ENCODE assay signal across 17 cellular contexts in genomic region chr14:96827310-96827709, GRCh38.
"Had no signal": no experiment of that assay in that cellular context is flagged by ENCODE, and none has a peak within 500 bp of the region (broad histone marks: within the 10 kb centered on the region; RNA-seq: fewer than 3 reads in every experiment).

No MANE protein-coding gene starts in this region.

- H3K27ac Mint-ChIP-seq: activated CD4-positive, alpha-beta T cell treated with anti-CD3 and anti-CD28 coated beads, Interleukin-2, amount 10 ng/mL, durations not matched to agents 24 days and 14 days; activated T-helper 1 cell treated with anti-CD3 and anti-CD28 coated beads, Interleukin-12 subunit alpha, Interleukin-12 subunit beta, Interleukin-2, Interleukin-4 antibody, amounts not matched to agents 30 ng/mL and 10 ng/mL and 1 ng/mL, durations not matched to agents 14 hours and 24 hours and 36 hours; stimulated activated effector memory CD8-positive, alpha-beta T cell treated with anti-CD3 and anti-CD28 coated beads, Interleukin-12 subunit alpha, Interleukin-12 subunit beta, amount 100 ng/mL, for 72 hours had no signal

- FAIRE-seq: endometrium, islet of Langerhans had no signal

- H3K4me3 Mint-ChIP-seq: activated CD4-positive, alpha-beta T cell treated with anti-CD3 and anti-CD28 coated beads, Interleukin-2, amount 10 ng/mL, durations not matched to agents 24 days and 14 days; activated T-helper 1 cell treated with anti-CD3 and anti-CD28 coated beads, Interleukin-12 subunit alpha, Interleukin-12 subunit beta, Interleukin-2, Interleukin-4 antibody, amounts not matched to agents 30 ng/mL and 10 ng/mL and 1 ng/mL, durations not matched to agents 14 hours and 24 hours and 36 hours; stimulated activated effector memory CD8-positive, alpha-beta T cell treated with anti-CD3 and anti-CD28 coated beads, Interleukin-12 subunit alpha, Interleukin-12 subunit beta, amount 100 ng/mL, for 72 hours had no signal

- H3K36me3 Mint-ChIP-seq: stimulated activated effector memory CD8-positive, alpha-beta T cell treated with anti-CD3 and anti-CD28 coated beads, Interleukin-12 subunit alpha, Interleukin-12 subunit beta, amount 100 ng/mL, for 72 hours had no signal

- H3K27me3 ChIP-seq: body of pancreas, esophagus squamous epithelium, foreskin keratinocyte, right atrium auricular region, tibial artery, uterus had no signal

- H3K4me1 ChIP-seq: body of pancreas, left ventricle myocardium inferior, parathyroid adenoma, right atrium auricular region, tibial artery, uterus had no signal

- H3K4me3 ChIP-seq: body of pancreas, esophagus squamous epithelium, left ventricle myocardium inferior, right atrium auricular region, skin epidermis, tibial artery, uterus had no signal

- H3K27ac ChIP-seq: body of pancreas, esophagus squamous epithelium, foreskin keratinocyte, left ventricle myocardium inferior, parathyroid adenoma, right atrium auricular region, skin epidermis, tibial artery, uterus had no signal

- H3K36me3 ChIP-seq: esophagus squamous epithelium, left ventricle myocardium inferior, right atrium auricular region, tibial artery, uterus had no signal

- H2AFZ ChIP-seq: parathyroid adenoma had no signal

- ATAC-seq: body of pancreas; foreskin keratinocyte; stimulated activated effector memory CD8-positive, alpha-beta T cell treated with anti-CD3 and anti-CD28 coated beads, Interleukin-12 subunit alpha, Interleukin-12 subunit beta, amount 100 ng/mL, for 72 hours had no signal

- H3K27me3 Mint-ChIP-seq: activated CD4-positive, alpha-beta T cell treated with anti-CD3 and anti-CD28 coated beads, Interleukin-2, amount 10 ng/mL, durations not matched to agents 24 days and 14 days had no signal

- DNase-seq: activated CD4-positive, alpha-beta T cell treated with anti-CD3 and anti-CD28 coated beads, Interleukin-2, amount 10 ng/mL, durations not matched to agents 24 days and 14 days; activated naive CD4-positive, alpha-beta T cell treated with Interleukin-2 at 50 U/mL for 16 hours; body of pancreas; esophagus squamous epithelium; foreskin keratinocyte; head of caudate nucleus; left ventricle myocardium inferior; T-helper 1 cell; tibial artery; uterus had no signal

- H3K9me3 ChIP-seq: body of pancreas, right atrium auricular region had no signal
